Comparison of ENCODE assay signal across 9 cellular contexts in the genomic region with DNA sequence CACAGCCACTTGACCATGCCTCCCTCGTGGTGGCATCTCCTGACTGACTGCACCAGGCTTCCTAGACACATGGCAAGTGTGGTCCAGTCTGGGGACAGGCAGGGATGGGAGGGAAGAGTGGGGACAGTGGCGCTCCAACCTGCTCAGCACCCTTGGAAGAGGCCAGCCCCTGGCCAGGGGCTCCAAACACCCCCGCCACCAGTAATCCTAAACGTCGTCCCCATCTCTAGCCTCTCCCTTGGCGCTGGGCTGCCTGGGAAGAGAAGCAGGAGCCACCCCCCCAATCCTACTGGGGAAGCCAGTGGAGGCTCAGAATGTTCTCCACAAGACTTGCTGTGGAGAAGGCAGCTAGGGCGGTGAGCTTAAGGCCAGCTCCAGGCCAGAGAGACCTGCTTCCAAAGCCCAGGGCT. TPM values are rescaled to one million over a fixed set of nuclear protein-coding genes. Genes with fewer than 3 reads are reported as not detected.
DNase-seq lines count a peak whose midpoint lies in the region; ATAC-seq and TF ChIP-seq lines count a peak whose summit lies in the region.
"Had no signal": no experiment of that assay in that cellular context is flagged by ENCODE, and none has a peak within 500 bp of the region (broad histone marks: within the 10 kb centered on the region; RNA-seq: fewer than 3 reads in every experiment).

No MANE protein-coding gene starts in this region.

- POLR2A ChIA-PET in PC-3 (lab: Charles Lee; ENCODE audit: unreplicated experiment): no interaction called here

- H3K4me2 ChIP-seq in PC-3 (ENCODE audit: low read length): peak overlapping the region; percentile 95

- ATAC-seq in PC-3 (no peak), GM18873 (IDR thresholded peaks at IDR 0.05; ENCODE audit: low FRiP score, unreplicated experiment) (no peak)
- no peak for ATAC-seq in effector memory CD8-positive, alpha-beta T cell (replicated peaks)
- no peak for ATAC-seq in stimulated activated naive B cell treated with anti-CD40 and anti-IgM and Interleukin-4, amounts not matched to agents 10 μg/mL and 1 μg/mL and 100 μg/mL, for 72 hours (replicated peaks)

- no peaks in the 10 kb centered on the region for H3K9me3 ChIP-seq in PC-3 (ENCODE audit: low read length)

- H3K27ac ChIP-seq in PC-3 (ENCODE audit: low read length): no peak overlapping the region

- intact Hi-C loops in PC-3 (cut with micrococcal nuclease): no loop called here

- peak overlapping the region; percentile 97; the same call in 1 of the 2 replicates for H3K4me3 ChIP-seq in PC-3 (ENCODE audit: low read length)

- TSS peak; percentile 3 for BruUV-seq in PC-3 (replicated peaks; lab: Mats Ljungman, UMichigan)

- CTCF ChIA-PET in activated naive CD4-positive, alpha-beta T cell treated with anti-CD3 and anti-CD28 coated beads, Interleukin-2, amount 10 ng/mL, durations not matched to agents 7 days and 5 days (lab: Charles Lee): no interaction called here
- CTCF ChIA-PET in PC-3 (lab: Charles Lee): no interaction called here

- H3K9me2 ChIP-seq in PC-3 (replicated peaks; ENCODE audit: low read length): no peaks in the 10 kb centered on the region

- DNase-seq in activated naive CD4-positive, alpha-beta T cell treated with anti-CD3 and anti-CD28 coated beads, Interleukin-2, amount 10 ng/mL, durations not matched to agents 7 days and 5 days: no peak
- no peak for DNase-seq in activated naive CD4-positive, alpha-beta T cell treated with anti-CD3 and anti-CD28 coated beads, Interleukin-2, amount 50 U/mL, for 16 hours
- DNase-seq in PC-3 (no peak), NCI-H774 (lab: John Stamatoyannopoulos, UW) (no peak), SKM-1 treated with dmso at 0.1 percent for 144 hours (lab: John Stamatoyannopoulos, UW; ENCODE audit: unreplicated experiment) (no peak)
- no peak for DNase-seq in effector memory CD8-positive, alpha-beta T cell
- no peak for DNase-seq in stimulated activated naive B cell treated with anti-CD40 and anti-IgM and Interleukin-4, amounts not matched to agents 10 μg/mL and 1 μg/mL and 100 μg/mL, for 72 hours
- DNase-seq: NCI-H1417 treated with DMSO at 0.1 percent for 48 hours had no signal

- peaks cover 7% of the 10 kb centered on the region for H3K4me1 ChIP-seq in PC-3 (ENCODE audit: insufficient read depth, low read length)

- H3K36me3 Mint-ChIP-seq in activated naive CD4-positive, alpha-beta T cell treated with anti-CD3 and anti-CD28 coated beads, Interleukin-2, amount 10 ng/mL, durations not matched to agents 7 days and 5 days: peaks cover 41% of the 10 kb centered on the region
- peaks cover 86% of the 10 kb centered on the region for H3K36me3 Mint-ChIP-seq in effector memory CD8-positive, alpha-beta T cell (ENCODE audit: insufficient read depth)
- peaks cover 49 to 65% of the 10 kb centered on the region in 2 donors for H3K36me3 Mint-ChIP-seq in stimulated activated naive B cell treated with anti-CD40 and anti-IgM and Interleukin-4, amounts not matched to agents 10 μg/mL and 1 μg/mL and 100 μg/mL, for 72 hours

- H3K4me3 Mint-ChIP-seq in activated naive CD4-positive, alpha-beta T cell treated with anti-CD3 and anti-CD28 coated beads, Interleukin-2, amount 10 ng/mL, durations not matched to agents 7 days and 5 days: peak overlapping the region; percentile 95
- peak overlapping the region; percentile 53 to 55 for H3K4me3 Mint-ChIP-seq in effector memory CD8-positive, alpha-beta T cell
- peak overlapping the region; percentile 92 to 97 for H3K4me3 Mint-ChIP-seq in stimulated activated naive B cell treated with anti-CD40 and anti-IgM and Interleukin-4, amounts not matched to agents 10 μg/mL and 1 μg/mL and 100 μg/mL, for 72 hours

- H2AFZ ChIP-seq in PC-3 (ENCODE audit: low read length): no peak overlapping the region

- peak overlapping the region; percentile 55 for H3K27ac Mint-ChIP-seq in activated naive CD4-positive, alpha-beta T cell treated with anti-CD3 and anti-CD28 coated beads, Interleukin-2, amount 10 ng/mL, durations not matched to agents 7 days and 5 days
- peak overlapping the region in 1 of 2 donors; percentile 98 for H3K27ac Mint-ChIP-seq in effector memory CD8-positive, alpha-beta T cell
- peak overlapping the region; percentile 99 for H3K27ac Mint-ChIP-seq in stimulated activated naive B cell treated with anti-CD40 and anti-IgM and Interleukin-4, amounts not matched to agents 10 μg/mL and 1 μg/mL and 100 μg/mL, for 72 hours

- H3K27me3 ChIP-seq in PC-3 (ENCODE audit: low read length): no peaks in the 10 kb centered on the region

- H3F3A ChIP-seq in PC-3 (ENCODE audit: low read length, unreplicated experiment): peaks cover 14% of the 10 kb centered on the region

- no peak for TF ChIP-seq CTCF in PC-3 (conservative IDR thresholded peaks at IDR 0.05; ENCODE audit: low read depth, low read length)

- H4K20me1 ChIP-seq in PC-3 (ENCODE audit: low read length): peaks cover 59% of the 10 kb centered on the region

- peaks cover 53% of the 10 kb centered on the region for H3K79me2 ChIP-seq in PC-3 (ENCODE audit: low read length)

- no peak overlapping the region for H3K9ac ChIP-seq in PC-3 (ENCODE audit: low read length)

- peaks cover 54% of the 10 kb centered on the region for H3K36me3 ChIP-seq in PC-3 (ENCODE audit: low read depth, low read length)

- no peaks in the 10 kb centered on the region for H3K9me3 Mint-ChIP-seq in activated naive CD4-positive, alpha-beta T cell treated with anti-CD3 and anti-CD28 coated beads, Interleukin-2, amount 10 ng/mL, durations not matched to agents 7 days and 5 days
- H3K9me3 Mint-ChIP-seq in effector memory CD8-positive, alpha-beta T cell: no peaks in the 10 kb centered on the region
- peaks cover 2 to 4% of the 10 kb centered on the region in 2 donors for H3K9me3 Mint-ChIP-seq in stimulated activated naive B cell treated with anti-CD40 and anti-IgM and Interleukin-4, amounts not matched to agents 10 μg/mL and 1 μg/mL and 100 μg/mL, for 72 hours

- H3K4me1 Mint-ChIP-seq in activated naive CD4-positive, alpha-beta T cell treated with anti-CD3 and anti-CD28 coated beads, Interleukin-2, amount 10 ng/mL, durations not matched to agents 7 days and 5 days: peaks cover 34% of the 10 kb centered on the region
- H3K4me1 Mint-ChIP-seq in effector memory CD8-positive, alpha-beta T cell (ENCODE audit: low read depth in 2 of 2): peaks cover 14 to 30% of the 10 kb centered on the region in 2 donors
- peaks cover 39 to 74% of the 10 kb centered on the region in 2 donors for H3K4me1 Mint-ChIP-seq in stimulated activated naive B cell treated with anti-CD40 and anti-IgM and Interleukin-4, amounts not matched to agents 10 μg/mL and 1 μg/mL and 100 μg/mL, for 72 hours

- peaks cover 8% of the 10 kb centered on the region for H3K27me3 Mint-ChIP-seq in activated naive CD4-positive, alpha-beta T cell treated with anti-CD3 and anti-CD28 coated beads, Interleukin-2, amount 10 ng/mL, durations not matched to agents 7 days and 5 days
- H3K27me3 Mint-ChIP-seq in effector memory CD8-positive, alpha-beta T cell: no peaks in the 10 kb centered on the region
- H3K27me3 Mint-ChIP-seq in stimulated activated naive B cell treated with anti-CD40 and anti-IgM and Interleukin-4, amounts not matched to agents 10 μg/mL and 1 μg/mL and 100 μg/mL, for 72 hours: no peaks in the 10 kb centered on the region

RNA-seq across cellular contexts. Expression of gene RPL36, which starts 2.7 kb away (rescaled TPM):
- 2,190 and 2,470 TPM in 2 replicates for total RNA-seq in PC-3 (2014; rRNA removed)

RNA-seq across cellular contexts. Expression of gene HSD11B1L, which starts 12.0 kb away (rescaled TPM):
- total RNA-seq in PC-3 (2014; rRNA removed): 8.6 and 10.9 TPM in 2 replicates

RNA-seq across cellular contexts. Expression of gene MICOS13, which starts 12.5 kb away (rescaled TPM):
- total RNA-seq in PC-3 (2014; rRNA removed): 331 and 456 TPM in 2 replicates

RNA-seq across cellular contexts. Expression of gene LONP1, which starts 27.2 kb away (rescaled TPM):
- total RNA-seq in PC-3 (2014; rRNA removed): 217 and 306 TPM in 2 replicates

RNA-seq across cellular contexts. Expression of gene CATSPERD, which starts 27.6 kb away (rescaled TPM):
- not detected in 2 replicates for total RNA-seq in PC-3 (2014; rRNA removed)
